Comparison of ENCODE assay signal across 7 cellular contexts in genomic region chr20:50744143-50744792, GRCh38. TPM values are rescaled to one million over a fixed set of nuclear protein-coding genes. Genes with fewer than 3 reads are reported as not detected.
DNase-seq lines count a peak whose midpoint lies in the region; ATAC-seq and TF ChIP-seq lines count a peak whose summit lies in the region.

No MANE protein-coding gene starts in this region.

- H3K4me2 ChIP-seq in parathyroid adenoma (ENCODE audit: low read length) (no peak overlapping the region), MM.1S (ENCODE audit: low read depth, low read length) (no peak overlapping the region)

- no peaks in the 10 kb centered on the region for H3K9me2 ChIP-seq in MM.1S (replicated peaks; ENCODE audit: insufficient read depth, low read length)

- H3K9me3 Mint-ChIP-seq in natural killer cell, result no peaks in the 10 kb centered on the region

- no peaks in the 10 kb centered on the region for H3K36me3 Mint-ChIP-seq in natural killer cell

- H3K36me3 ChIP-seq in SK-N-MC (ENCODE audit: insufficient read depth, low read length) (peaks cover 33% of the 10 kb centered on the region), parathyroid adenoma (ENCODE audit: control insufficient read depth, insufficient read depth, low read length) (no peaks in the 10 kb centered on the region), MM.1S (replicated peaks; ENCODE audit: insufficient read depth, low read length) (no peaks in the 10 kb centered on the region)

- H3K27ac ChIP-seq in SK-N-MC (peak overlapping the region; percentile 81), parathyroid adenoma (peak overlapping the region; percentile 62), MM.1S (ENCODE audit: low read length) (no peak overlapping the region)

- H3K4me1 ChIP-seq in parathyroid adenoma (peaks cover 28% of the 10 kb centered on the region), MM.1S (ENCODE audit: low read length) (0 out of 2 replicates have a peak, but pooled peaks cover 8% of the 10 kb centered on the region)

- H3K9me3 ChIP-seq in SK-N-MC (ENCODE audit: low read depth, low read length), result no peaks in the 10 kb centered on the region
- no peaks in the 10 kb centered on the region for H3K9me3 ChIP-seq in parathyroid adenoma (ENCODE audit: control insufficient read depth, low read length)
- H3K9me3 ChIP-seq in MM.1S (replicated peaks; ENCODE audit: insufficient read depth, low read length), result no peaks in the 10 kb centered on the region

- H2AFZ ChIP-seq in parathyroid adenoma, result peak overlapping the region; percentile 35
- no peak overlapping the region for H2AFZ ChIP-seq in MM.1S (ENCODE audit: low read length)

- TF ChIP-seq CTCF in HFF-Myc (IDR thresholded peaks at IDR 0.05; ENCODE audit: low read depth, low read length, missing control alignments) (peak; percentile 24), parathyroid adenoma (IDR thresholded peaks at IDR 0.05) (peak; percentile 28), natural killer cell (IDR thresholded peaks at IDR 0.05) (no peak), MM.1S (IDR thresholded peaks at IDR 0.05; ENCODE audit: low read length) (no peak)

- peak overlapping the region; percentile 16 for H3K9ac ChIP-seq in SK-N-MC (ENCODE audit: insufficient read length)
- H3K9ac ChIP-seq in parathyroid adenoma, result no peak overlapping the region
- H3K9ac ChIP-seq in MM.1S (ENCODE audit: low read length), result no peak overlapping the region

- H3F3A ChIP-seq in MM.1S (ENCODE audit: insufficient read depth, low read length), result no peaks in the 10 kb centered on the region

- H4K20me1 ChIP-seq in MM.1S (ENCODE audit: insufficient read depth, low read length), result no peaks in the 10 kb centered on the region

- H3K27me3 Mint-ChIP-seq in natural killer cell (ENCODE audit: low read depth in 2 of 2), result no peaks in the 10 kb centered on the region

- H3K27ac Mint-ChIP-seq in natural killer cell, result no peak overlapping the region

- no peaks in the 10 kb centered on the region for H3K27me3 ChIP-seq in parathyroid adenoma (ENCODE audit: control insufficient read depth, insufficient read depth, low read length)
- no peaks in the 10 kb centered on the region for H3K27me3 ChIP-seq in MM.1S (replicated peaks; ENCODE audit: insufficient read depth, low read length)

- H3K4me3 Mint-ChIP-seq in natural killer cell, result no peak overlapping the region

- H3K79me2 ChIP-seq in parathyroid adenoma (peaks cover 6% of the 10 kb centered on the region), MM.1S (ENCODE audit: low read length) (peaks cover 11% of the 10 kb centered on the region; the same call in 1 of the 2 replicates)

- ATAC-seq in natural killer cell (no peak), HG03039 (IDR thresholded peaks at IDR 0.05; ENCODE audit: unreplicated experiment) (no peak)

- no peak overlapping the region for H3K4me3 ChIP-seq in HFF-Myc (replicated peaks; ENCODE audit: low read depth, low read length)
- peak overlapping the region; percentile 42 for H3K4me3 ChIP-seq in SK-N-MC
- H3K4me3 ChIP-seq in parathyroid adenoma (ENCODE audit: low read depth, low read length), result no peak overlapping the region
- no peak overlapping the region for H3K4me3 ChIP-seq in MM.1S (ENCODE audit: low read length)

- DNase-seq in HFF-Myc (ENCODE audit: extremely low read depth, low read depth), result peak; percentile 81
- peak; percentile 77 for DNase-seq in SK-N-MC (ENCODE audit: low read depth, low spot score)
- DNase-seq in fibroblast of the conjunctiva (ENCODE audit: low read depth), result peak; percentile 86
- DNase-seq in natural killer cell, result no peak
- DNase-seq in MM.1S, result no peak

- H3K4me1 Mint-ChIP-seq in natural killer cell, result peaks cover 0 to 6% of the 10 kb centered on the region in 2 donors

- intact Hi-C loops in natural killer cell (cut with micrococcal nuclease), result no loop called here

RNA-seq across cellular contexts. Expression of gene PARD6B, which starts 12.9 kb away (rescaled TPM):
- total RNA-seq in natural killer cell, result 1 to 10 TPM; 1.5 to 5.0 (median 4.1) TPM

RNA-seq across cellular contexts. Expression of gene BCAS4, which starts 50.6 kb away (rescaled TPM):
- total RNA-seq in natural killer cell, result 10 to 100 TPM in 2 of 3 donors, 1 to 10 TPM in 1; 7.7 to 13.5 (median 10.5) TPM

RNA-seq across cellular contexts. Expression of gene RIPOR3, which starts 52.9 kb away (rescaled TPM):
- total RNA-seq in natural killer cell, result under 1 TPM in 1 of 3 donors, not detected in 2; 0.45 TPM

Comparison
In these comparisons a context has a peak if more than half of its experiments do, and no peak if none do; other contexts are left out.
1. DNase-seq: peak in HFF-Myc (single experiment), SK-N-MC (single experiment) and fibroblast of the conjunctiva (single experiment); none in natural killer cell (single experiment) and MM.1S (single experiment).
2. CTCF ChIP-seq: peak in HFF-Myc (single experiment) and parathyroid adenoma (single experiment); none in natural killer cell (single experiment) and MM.1S (single experiment).